Comparison of ENCODE assay signal across 24 cellular contexts in the genomic region with DNA sequence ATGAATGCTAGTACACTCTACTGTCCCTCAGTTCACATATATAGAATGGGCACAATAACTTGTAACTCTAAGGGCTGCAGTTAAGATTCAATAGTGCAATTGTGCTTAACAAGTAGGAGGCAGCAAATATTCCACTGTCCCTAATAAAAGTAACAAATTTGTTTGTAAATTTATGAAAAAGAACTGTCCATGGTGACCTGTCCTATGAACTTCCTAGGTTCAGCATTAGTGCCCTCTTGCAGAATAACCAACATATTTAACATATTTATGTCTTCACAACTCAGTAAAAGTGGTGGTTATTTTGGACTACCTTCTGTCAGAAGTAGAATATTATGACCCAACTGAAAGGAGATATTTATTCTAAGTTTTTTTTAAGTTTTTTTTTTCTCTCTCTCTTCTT.
"Had no signal": no experiment of that assay in that cellular context is flagged by ENCODE, and none has a peak within 500 bp of the region (broad histone marks: within the 10 kb centered on the region; RNA-seq: fewer than 3 reads in every experiment).

No MANE protein-coding gene starts in this region.

- H3K27me3 Mint-ChIP-seq: dendritic cell treated with granulocyte-macrophage colony-stimulating factor and Interleukin-4, amounts not matched to agents 40 ng/mL and 50 ng/mL, for 4 days; effector memory CD8-positive, alpha-beta T cell had no signal

- H3K27ac Mint-ChIP-seq: dendritic cell treated with granulocyte-macrophage colony-stimulating factor and Interleukin-4, amounts not matched to agents 40 ng/mL and 50 ng/mL, for 4 days; effector memory CD8-positive, alpha-beta T cell; endodermal cell had no signal

- H3K27ac ChIP-seq: colonic mucosa, coronary artery, dorsolateral prefrontal cortex, epithelial cell of prostate, esophagus squamous epithelium, foreskin keratinocyte, gastrocnemius medialis, heart left ventricle, heart right ventricle, hepatocyte had no signal

- H3K4me3 ChIP-seq: colonic mucosa, coronary artery, dorsolateral prefrontal cortex, esophagus squamous epithelium, gastrocnemius medialis, heart left ventricle, heart right ventricle, hepatocyte had no signal

- H3K4me1 ChIP-seq: colonic mucosa, foreskin keratinocyte, gastrocnemius medialis, heart left ventricle, heart right ventricle had no signal

- H3K4me3 Mint-ChIP-seq: dendritic cell treated with granulocyte-macrophage colony-stimulating factor and Interleukin-4, amounts not matched to agents 40 ng/mL and 50 ng/mL, for 4 days; effector memory CD8-positive, alpha-beta T cell; endodermal cell had no signal

- H3K27me3 ChIP-seq: colonic mucosa, dorsolateral prefrontal cortex, esophagus squamous epithelium, foreskin keratinocyte, gastrocnemius medialis, heart left ventricle, heart right ventricle, hepatocyte had no signal

- H3K36me3 ChIP-seq: colonic mucosa, esophagus squamous epithelium, gastrocnemius medialis, heart left ventricle, heart right ventricle had no signal

- DNase-seq: colonic mucosa; cortex of kidney; dermis blood vessel endothelial cell; dorsolateral prefrontal cortex; effector CD4-positive, alpha-beta T cell; effector memory CD4-positive, alpha-beta T cell; effector memory CD8-positive, alpha-beta T cell; endodermal cell; erythroblast; esophagus squamous epithelium; foreskin fibroblast; foreskin keratinocyte; foreskin melanocyte; gastrocnemius medialis; glutamatergic neuron; head of caudate nucleus; heart left ventricle; heart right ventricle; hippocampal formation had no signal

- H3K4me1 Mint-ChIP-seq: endodermal cell had no signal

- ATAC-seq: effector memory CD8-positive, alpha-beta T cell; esophagus mucosa; foreskin keratinocyte; gastrocnemius medialis; heart left ventricle; heart right ventricle had no signal

- H3K9me3 ChIP-seq: colonic mucosa, esophagus squamous epithelium, gastrocnemius medialis had no signal
